ENCODE assay signal across 1 cellular context in genomic region chr22:20131856-20132685, GRCh38.
A peak's percentile ranks its signal among the peaks of the same experiment; 100 is the strongest.
TF ChIP-seq lines count a peak whose summit lies in the region.

No MANE protein-coding gene starts in this region.

TF ChIP-seq in HEK293, 187 proteins besides CTCF, POLR2A, EP300 and RAD21 (continued from another document and continues in another):
- no peak for TF ChIP-seq PRDM2 (tag by site-specific recombination; IDR thresholded peaks at IDR 0.05; ENCODE audit: borderline replicate concordance)
- TF ChIP-seq ZNF621 (tag by site-specific recombination; IDR thresholded peaks at IDR 0.05): no peak
- no peak for TF ChIP-seq ZNF221 (tag by site-specific recombination; IDR thresholded peaks at IDR 0.05; ENCODE audit: borderline replicate concordance)
- no peak for TF ChIP-seq ZNF654 (tag by site-specific recombination; IDR thresholded peaks at IDR 0.05; ENCODE audit: low read depth)
- 0 out of 2 replicates have a peak, but pooled peaks have one; percentile 17 for TF ChIP-seq ZBTB8A (tag by site-specific recombination; IDR thresholded peaks at IDR 0.05)
- no peak for TF ChIP-seq ZNF19 (tag by site-specific recombination; IDR thresholded peaks at IDR 0.05; ENCODE audit: low read depth)
- no peak for TF ChIP-seq ZNF280D (tag by site-specific recombination; IDR thresholded peaks at IDR 0.05)
- no peak for TF ChIP-seq ZNF530 (tag by site-specific recombination; IDR thresholded peaks at IDR 0.05; ENCODE audit: low read depth)
- TF ChIP-seq ZNF426 (tag by site-specific recombination; IDR thresholded peaks at IDR 0.05): no peak
- peak; percentile 80 for TF ChIP-seq ZNF335 (tag by site-specific recombination; conservative IDR thresholded peaks at IDR 0.05)
- no peak for TF ChIP-seq ZNF114 (tag by site-specific recombination; IDR thresholded peaks at IDR 0.05)
- TF ChIP-seq ZNF660 (tag by site-specific recombination; IDR thresholded peaks at IDR 0.05): no peak
- peak; percentile 87 for TF ChIP-seq ZFHX2 (tag by site-specific recombination; conservative IDR thresholded peaks at IDR 0.05)
- peak; percentile 62 for TF ChIP-seq PATZ1 (tag by site-specific recombination; IDR thresholded peaks at IDR 0.05)
- peak; percentile 52; the same call in 1 of the 2 replicates for TF ChIP-seq ZBTB20 (tag by site-specific recombination; IDR thresholded peaks at IDR 0.05)
- TF ChIP-seq ZNF768 (tag by site-specific recombination; IDR thresholded peaks at IDR 0.05): no peak
- TF ChIP-seq MEIS1 (CRISPR knock-in tag; IDR thresholded peaks at IDR 0.05; ENCODE audit: borderline replicate concordance): no peak
- TF ChIP-seq GLIS2 (tag by site-specific recombination; IDR thresholded peaks at IDR 0.05): peak; percentile 90
- no peak for TF ChIP-seq ZNF202 (tag by site-specific recombination; IDR thresholded peaks at IDR 0.05; ENCODE audit: borderline replicate concordance)
- TF ChIP-seq SP2 (tag by site-specific recombination; IDR thresholded peaks at IDR 0.05): no peak
- TF ChIP-seq ZNF416 (tag by site-specific recombination; IDR thresholded peaks at IDR 0.05): no peak
- no peak for TF ChIP-seq ZBTB6 (tag by site-specific recombination; IDR thresholded peaks at IDR 0.05)
- TF ChIP-seq KLF9 (tag by site-specific recombination; IDR thresholded peaks at IDR 0.05; ENCODE audit: low read depth): no peak; the same call in 1 of the 2 replicates
- TF ChIP-seq BCL11B (tag by site-specific recombination; IDR thresholded peaks at IDR 0.05; ENCODE audit: low read depth): peak; percentile 30; the same call in 1 of the 2 replicates
- TF ChIP-seq ZNF211 (tag by site-specific recombination; IDR thresholded peaks at IDR 0.05; ENCODE audit: low read depth): no peak
- peak; percentile 42; the same call in 1 of the 2 replicates for TF ChIP-seq HIC1 (tag by site-specific recombination; IDR thresholded peaks at IDR 0.05)
- peak; percentile 81 for TF ChIP-seq KLF1 (tag by site-specific recombination; IDR thresholded peaks at IDR 0.05)
- 0 out of 2 replicates have a peak, but pooled peaks have one; percentile 38 for TF ChIP-seq KLF7 (tag by site-specific recombination; IDR thresholded peaks at IDR 0.05; ENCODE audit: borderline replicate concordance)
- peak; percentile 42 for TF ChIP-seq ZBTB26 (tag by site-specific recombination; optimal IDR thresholded peaks at IDR 0.05)
- TF ChIP-seq ZSCAN23 (tag by site-specific recombination; IDR thresholded peaks at IDR 0.05): no peak
- no peak for TF ChIP-seq ZNF624 (tag by site-specific recombination; IDR thresholded peaks at IDR 0.05)
- peak; percentile 67; the same call in 1 of the 2 replicates for TF ChIP-seq KLF8 (tag by site-specific recombination; IDR thresholded peaks at IDR 0.05)
- TF ChIP-seq ZNF560 (tag by site-specific recombination; IDR thresholded peaks at IDR 0.05; ENCODE audit: borderline replicate concordance): no peak
- no peak for TF ChIP-seq ZNF596 (tag by site-specific recombination; IDR thresholded peaks at IDR 0.05)
- no peak for TF ChIP-seq RBAK (tag by site-specific recombination; IDR thresholded peaks at IDR 0.05)
- TF ChIP-seq ZNF658 (tag by site-specific recombination; IDR thresholded peaks at IDR 0.05): no peak
- TF ChIP-seq ZNF692 (tag by site-specific recombination; IDR thresholded peaks at IDR 0.05): no peak
- no peak for TF ChIP-seq ZSCAN4 (tag by site-specific recombination; IDR thresholded peaks at IDR 0.05)
- no peak for TF ChIP-seq ZSCAN18 (tag by site-specific recombination; IDR thresholded peaks at IDR 0.05)
- no peak for TF ChIP-seq ZNF555 (tag by site-specific recombination; conservative IDR thresholded peaks at IDR 0.05)
- TF ChIP-seq ZNF561 (tag by site-specific recombination; IDR thresholded peaks at IDR 0.05; ENCODE audit: borderline replicate concordance): no peak
- TF ChIP-seq ZNF138 (tag by site-specific recombination; IDR thresholded peaks at IDR 0.05; ENCODE audit: borderline replicate concordance): no peak
- no peak for TF ChIP-seq ZNF707 (tag by site-specific recombination; IDR thresholded peaks at IDR 0.05)
